Comparison of ENCODE assay signal across 26 cellular contexts in the genomic region with DNA sequence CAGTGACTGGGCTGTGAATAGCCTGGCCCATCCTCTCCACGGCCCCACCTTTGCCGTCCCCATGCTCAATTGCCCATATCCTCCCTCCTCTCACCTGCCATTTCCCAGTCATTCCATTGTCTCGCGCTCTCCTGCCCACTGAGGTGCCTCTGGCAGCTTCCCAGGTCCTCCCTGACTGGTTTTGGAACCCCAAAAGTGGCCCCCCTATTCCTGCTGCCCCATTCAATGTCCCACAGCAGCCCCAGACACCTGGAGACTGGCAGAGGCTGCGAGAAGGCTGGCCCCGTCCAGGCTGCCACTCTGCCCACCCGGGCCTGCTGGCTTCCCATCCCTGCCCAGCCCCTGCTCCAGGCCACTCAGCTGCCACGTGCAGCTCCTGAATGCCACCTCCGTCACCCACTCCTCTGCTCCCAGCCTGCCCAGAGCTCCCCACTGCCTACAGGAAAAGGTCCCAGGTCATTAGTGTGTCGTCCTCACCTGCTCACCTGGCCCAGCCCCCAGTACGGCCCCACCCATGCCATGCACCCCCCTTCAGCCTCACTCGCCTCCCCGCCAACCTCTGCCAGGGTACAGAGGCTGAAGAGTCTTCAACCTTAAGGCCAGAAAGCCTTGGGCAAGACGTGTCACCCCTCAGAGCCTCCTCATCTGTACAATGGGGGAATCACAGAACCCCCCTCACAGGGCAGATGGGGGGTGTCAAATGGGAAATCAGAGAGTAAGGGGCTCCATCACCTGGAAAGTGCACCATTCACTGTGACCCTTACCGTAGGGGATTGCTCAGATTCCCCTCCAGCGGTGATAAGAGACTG. TPM values are rescaled to one million over a fixed set of nuclear protein-coding genes. Genes with fewer than 3 reads are reported as not detected.
A peak's percentile ranks its signal among the peaks of the same experiment; 100 is the strongest.
DNase-seq lines count a peak whose midpoint lies in the region; ATAC-seq and TF ChIP-seq lines count a peak whose summit lies in the region.
"Had no signal": no experiment of that assay in that cellular context is flagged by ENCODE, and none has a peak within 500 bp of the region (broad histone marks: within the 10 kb centered on the region; RNA-seq: fewer than 3 reads in every experiment).

No MANE protein-coding gene starts in this region.

- H3K4me3 Mint-ChIP-seq in chondrocyte (ENCODE audit: unreplicated experiment), result no peak overlapping the region
- H3K4me3 Mint-ChIP-seq: dendritic cell treated with granulocyte-macrophage colony-stimulating factor and Interleukin-4, amounts not matched to agents 40 ng/mL and 50 ng/mL, for 4 days; naive thymus-derived CD4-positive, alpha-beta T cell; stimulated activated naive CD8-positive, alpha-beta T cell treated with anti-CD3 and anti-CD28 coated beads, Interleukin-15, Interleukin-2, amounts not matched to agents 100 ng/mL and 50 ng/mL, for 24 hours had no signal

- H3K4me3 ChIP-seq in upper lobe of right lung (no peak overlapping the region), gastroesophageal sphincter (no peak overlapping the region)
- H3K4me3 ChIP-seq: adrenal gland, BLaER1, breast epithelium, SJSA1 had no signal

- no peaks in the 10 kb centered on the region for H3K27me3 Mint-ChIP-seq in chondrocyte (ENCODE audit: low read depth)
- H3K27me3 Mint-ChIP-seq: stimulated activated naive CD8-positive, alpha-beta T cell treated with anti-CD3 and anti-CD28 coated beads, Interleukin-15, Interleukin-2, amounts not matched to agents 100 ng/mL and 50 ng/mL, for 24 hours had no signal

- DNase-seq in activated effector memory CD4-positive, alpha-beta T cell treated with anti-CD3 and anti-CD28 coated beads, Interleukin-2, amount 50 U/mL, for 16 hours, result peak; percentile 57
- DNase-seq in activated effector memory CD4-positive, alpha-beta T cell treated with Interleukin-2 at 50 U/mL for 16 hours, result no peak
- DNase-seq in chondrocyte (ENCODE audit: low spot score) (peak; percentile 84), mesenteric fat pad (ENCODE audit: low spot score) (peak; percentile 77), upper lobe of right lung (peak; percentile 52), cortex of kidney (lab: John Stamatoyannopoulos, UW) (no peak)
- DNase-seq: activated gamma-delta T cell; Calu3; hippocampal formation; mesendoderm; naive thymus-derived CD4-positive, alpha-beta T cell; NCI-H146; NCI-H2171 treated with DMSO at 0.1 percent for 48 hours; NCI-H774; T-helper 2 cell; trophoblast cell had no signal

- no peaks in the 10 kb centered on the region for H3K27me3 ChIP-seq in upper lobe of right lung
- peaks cover 4% of the 10 kb centered on the region for H3K27me3 ChIP-seq in gastroesophageal sphincter
- H3K27me3 ChIP-seq: adrenal gland, BLaER1, breast epithelium had no signal

- H3K9me3 ChIP-seq in upper lobe of right lung, result no peaks in the 10 kb centered on the region
- H3K9me3 ChIP-seq in gastroesophageal sphincter, result no peaks in the 10 kb centered on the region
- H3K9me3 ChIP-seq: adrenal gland, BLaER1, breast epithelium, SJSA1 had no signal

- no peak for TF ChIP-seq EP300 in gastroesophageal sphincter (IDR thresholded peaks at IDR 0.05)

- no peaks in the 10 kb centered on the region for H3K9me3 Mint-ChIP-seq in chondrocyte (ENCODE audit: low read depth)
- H3K9me3 Mint-ChIP-seq: dendritic cell treated with granulocyte-macrophage colony-stimulating factor and Interleukin-4, amounts not matched to agents 40 ng/mL and 50 ng/mL, for 4 days; naive thymus-derived CD4-positive, alpha-beta T cell; stimulated activated naive CD8-positive, alpha-beta T cell treated with anti-CD3 and anti-CD28 coated beads, Interleukin-15, Interleukin-2, amounts not matched to agents 100 ng/mL and 50 ng/mL, for 24 hours had no signal

- ATAC-seq in upper lobe of right lung (no peak), gastroesophageal sphincter (no peak), GM21825 (IDR thresholded peaks at IDR 0.05; ENCODE audit: unreplicated experiment) (no peak)
- ATAC-seq: naive thymus-derived CD4-positive, alpha-beta T cell had no signal

- no peaks in the 10 kb centered on the region for H3K36me3 Mint-ChIP-seq in chondrocyte (ENCODE audit: low read depth)
- H3K36me3 Mint-ChIP-seq: naive thymus-derived CD4-positive, alpha-beta T cell had no signal

- TF ChIP-seq CTCF in chondrocyte (IDR thresholded peaks at IDR 0.05), result no peak
- TF ChIP-seq CTCF in upper lobe of right lung (IDR thresholded peaks at IDR 0.05), result no peak
- no peak for TF ChIP-seq CTCF in gastroesophageal sphincter (IDR thresholded peaks at IDR 0.05)

- H3K4me1 Mint-ChIP-seq in chondrocyte (ENCODE audit: low read depth), result no peaks in the 10 kb centered on the region

- H3K27ac ChIP-seq in upper lobe of right lung (no peak overlapping the region), gastroesophageal sphincter (no peak overlapping the region)
- H3K27ac ChIP-seq: adrenal gland, BLaER1, breast epithelium, SJSA1 had no signal

- intact Hi-C loops in upper lobe of right lung (cut with DNase I), result no loop called here

- no peak for TF ChIP-seq POLR2A in gastroesophageal sphincter (IDR thresholded peaks at IDR 0.05)

- H3K4me1 ChIP-seq in upper lobe of right lung (peaks cover 5% of the 10 kb centered on the region), gastroesophageal sphincter (peaks cover 0 to 11% (median 6%) of the 10 kb centered on the region in 3 donors)

- no peak overlapping the region for H3K27ac Mint-ChIP-seq in chondrocyte (ENCODE audit: unreplicated experiment)
- H3K27ac Mint-ChIP-seq: dendritic cell treated with granulocyte-macrophage colony-stimulating factor and Interleukin-4, amounts not matched to agents 40 ng/mL and 50 ng/mL, for 4 days; naive thymus-derived CD4-positive, alpha-beta T cell; stimulated activated naive CD8-positive, alpha-beta T cell treated with anti-CD3 and anti-CD28 coated beads, Interleukin-15, Interleukin-2, amounts not matched to agents 100 ng/mL and 50 ng/mL, for 24 hours had no signal

- H3K36me3 ChIP-seq in upper lobe of right lung (no peaks in the 10 kb centered on the region), gastroesophageal sphincter (no peaks in the 10 kb centered on the region)
- H3K36me3 ChIP-seq: adrenal gland, BLaER1, breast epithelium, SJSA1 had no signal

- WGBS in gastroesophageal sphincter (ENCODE audit: low coverage in 1 of 2), 2 donors, result 77 to 87% methylated on average over 5 to 12 of the region's 16 CpGs

RNA-seq across cellular contexts. Expression of a gene that starts 37.5 kb away (rescaled TPM):
- total RNA-seq in chondrocyte (0.27 to 0.33 TPM (median 0.27 TPM) in 3 replicates), mesenteric fat pad (not detected), upper lobe of right lung (not detected), gastroesophageal sphincter (not detected)
- total RNA-seq: breast epithelium; Calu3; MCF 10A; naive thymus-derived CD4-positive, alpha-beta T cell; SJSA1; skeletal muscle tissue had no signal

RNA-seq across cellular contexts. Expression of a gene that starts 50.4 kb away (rescaled TPM):
- 127 to 137 TPM (median 134 TPM) in 3 replicates for total RNA-seq in chondrocyte
- 19.0 TPM for total RNA-seq in mesenteric fat pad
- total RNA-seq in upper lobe of right lung, result 5.9 TPM
- 10 to 100 TPM in 1 of 4 donors, 1 to 10 TPM in 3; 2.6 to 19.7 (median 5.4) TPM for total RNA-seq in gastroesophageal sphincter

Comparison
In these comparisons a context has a peak if more than half of its experiments do, and no peak if none do; other contexts are left out.
1. DNase-seq: peak in activated effector memory CD4-positive, alpha-beta T cell treated with anti-CD3 and anti-CD28 coated beads, Interleukin-2, amount 50 U/mL, for 16 hours (single experiment), chondrocyte (single experiment), mesenteric fat pad (single experiment) and upper lobe of right lung (single experiment); none in activated effector memory CD4-positive, alpha-beta T cell treated with Interleukin-2 at 50 U/mL for 16 hours (single experiment) and cortex of kidney (single experiment).